In genomic region chrX:12965390-12965940, GRCh38 we compare ENCODE assay signal across 1 cellular context.
TF ChIP-seq lines count a peak whose summit lies in the region.

No MANE protein-coding gene starts in this region.

TF ChIP-seq in GM12891, 5 proteins besides CTCF, POLR2A, EP300 and RAD21:
- TF ChIP-seq POU2F2 (IDR thresholded peaks at IDR 0.05; ENCODE audit: low read depth, low read length) (no peak), SPI1 (IDR thresholded peaks at IDR 0.05; ENCODE audit: low read depth, low read length) (no peak)
TF ChIP-seq in GM12891: peak in this region for 0.
